In genomic region chr5:43041669-43042175, GRCh38 we compare ENCODE assay signal across 1 cellular context.
TF ChIP-seq lines count a peak whose summit lies in the region.

No MANE protein-coding gene starts in this region.

TF ChIP-seq in HepG2, 621 proteins besides CTCF, POLR2A, EP300 and RAD21 (continued from another document and continues in another):
- TF ChIP-seq PRDM15 (CRISPR knock-in tag; IDR thresholded peaks at IDR 0.05) = no peak
- peak; percentile 14; the same call in 1 of the 2 replicates for TF ChIP-seq MYC (CRISPR knock-in tag; IDR thresholded peaks at IDR 0.05; ENCODE audit: borderline replicate concordance)
- peak; percentile 20; the same call in 1 of the 2 replicates for TF ChIP-seq KMT2B (CRISPR knock-in tag; IDR thresholded peaks at IDR 0.05)
- TF ChIP-seq GABPA (IDR thresholded peaks at IDR 0.05; ENCODE audit: low read depth, low read length) = no peak
- 0 out of 2 replicates have a peak, but pooled peaks have one; percentile 18 for TF ChIP-seq GABPA (CRISPR knock-in tag; IDR thresholded peaks at IDR 0.05; ENCODE audit: low read depth)
- TF ChIP-seq ZNF773 (CRISPR knock-in tag; IDR thresholded peaks at IDR 0.05; ENCODE audit: borderline replicate concordance) = no peak
- TF ChIP-seq GABPB1 (CRISPR knock-in tag; IDR thresholded peaks at IDR 0.05) = peak; percentile 71; the same call in 1 of the 2 replicates
- peak; percentile 19 for TF ChIP-seq ZNF18 (CRISPR knock-in tag; IDR thresholded peaks at IDR 0.05; ENCODE audit: insufficient replicate concordance)
- 0 out of 2 replicates have a peak, but pooled peaks have one; percentile 16 for TF ChIP-seq ZNF691 (CRISPR knock-in tag; IDR thresholded peaks at IDR 0.05; ENCODE audit: borderline replicate concordance, low read depth)
- TF ChIP-seq ATF6 (CRISPR knock-in tag; conservative IDR thresholded peaks at IDR 0.05) = no peak
- TF ChIP-seq ZNF24 (IDR thresholded peaks at IDR 0.05) = no peak
- no peak for TF ChIP-seq ONECUT2 (CRISPR knock-in tag; IDR thresholded peaks at IDR 0.05)
- TF ChIP-seq FIP1L1 (IDR thresholded peaks at IDR 0.05; ENCODE audit: borderline replicate concordance, insufficient read depth, low read depth, low read length) = no peak
- peak; percentile 58; the same call in 1 of the 2 replicates for TF ChIP-seq ZNF670 (CRISPR knock-in tag; IDR thresholded peaks at IDR 0.05; ENCODE audit: borderline replicate concordance)
- 0 out of 2 replicates have a peak, but pooled peaks have one; percentile 46 for TF ChIP-seq ZC3H13 (CRISPR knock-in tag; IDR thresholded peaks at IDR 0.05)
- no peak for TF ChIP-seq PHB2 (IDR thresholded peaks at IDR 0.05; ENCODE audit: partially characterized antibody)
- no peak for TF ChIP-seq RCOR2 (CRISPR knock-in tag; IDR thresholded peaks at IDR 0.05)
- TF ChIP-seq REL (CRISPR knock-in tag; conservative IDR thresholded peaks at IDR 0.05) = 0 out of 2 replicates have a peak, but pooled peaks have one; percentile 54
- peak; percentile 25; the same call in 1 of the 2 replicates for TF ChIP-seq IRF2 (CRISPR knock-in tag; IDR thresholded peaks at IDR 0.05)
- peak; percentile 27; the same call in 1 of the 2 replicates for TF ChIP-seq CCDC6 (CRISPR knock-in tag; IDR thresholded peaks at IDR 0.05)
- TF ChIP-seq CHD4 (IDR thresholded peaks at IDR 0.05; ENCODE audit: borderline replicate concordance, low read length) = no peak
- no peak for TF ChIP-seq JUNB (CRISPR knock-in tag; IDR thresholded peaks at IDR 0.05; ENCODE audit: borderline replicate concordance)
- peak; percentile 96; the same call in 1 of the 2 replicates for TF ChIP-seq UBTF (CRISPR knock-in tag; IDR thresholded peaks at IDR 0.05)
- peak; percentile 50; the same call in 1 of the 2 replicates for TF ChIP-seq ZFY (CRISPR knock-in tag; IDR thresholded peaks at IDR 0.05)
- peak; percentile 70 for TF ChIP-seq ZMYM2 (CRISPR knock-in tag; IDR thresholded peaks at IDR 0.05)
- TF ChIP-seq ZNF513 (CRISPR knock-in tag; conservative IDR thresholded peaks at IDR 0.05) = no peak
- no peak for TF ChIP-seq BATF2 (CRISPR knock-in tag; IDR thresholded peaks at IDR 0.05)
- TF ChIP-seq NR0B2 (CRISPR knock-in tag; IDR thresholded peaks at IDR 0.05) = 0 out of 2 replicates have a peak, but pooled peaks have one; percentile 7
- no peak for TF ChIP-seq TERF1 (CRISPR knock-in tag; IDR thresholded peaks at IDR 0.05)
- TF ChIP-seq ZNF136 (CRISPR knock-in tag; IDR thresholded peaks at IDR 0.05; ENCODE audit: low read depth) = no peak
- TF ChIP-seq ARID4A (CRISPR knock-in tag; IDR thresholded peaks at IDR 0.05; ENCODE audit: borderline replicate concordance) = peak; percentile 80; the same call in 1 of the 2 replicates
- peak; percentile 3; the same call in 1 of the 2 replicates for TF ChIP-seq FOSL2 (CRISPR knock-in tag; IDR thresholded peaks at IDR 0.05)
- no peak for TF ChIP-seq GATAD1 (CRISPR knock-in tag; IDR thresholded peaks at IDR 0.05)
- TF ChIP-seq MTA1 (CRISPR knock-in tag; IDR thresholded peaks at IDR 0.05; ENCODE audit: borderline replicate concordance) = 0 out of 2 replicates have a peak, but pooled peaks have one; percentile 10
- no peak for TF ChIP-seq MLX (CRISPR knock-in tag; IDR thresholded peaks at IDR 0.05)
- 0 out of 2 replicates have a peak, but pooled peaks have one; percentile 41 for TF ChIP-seq DMAP1 (CRISPR knock-in tag; IDR thresholded peaks at IDR 0.05)
- 0 out of 2 replicates have a peak, but pooled peaks have one; percentile 66 for TF ChIP-seq PHF8 (CRISPR knock-in tag; IDR thresholded peaks at IDR 0.05)
- peak; percentile 73 for TF ChIP-seq ZFX (CRISPR knock-in tag; IDR thresholded peaks at IDR 0.05; ENCODE audit: low read depth)
- no peak for TF ChIP-seq KAT7 (CRISPR knock-in tag; IDR thresholded peaks at IDR 0.05; ENCODE audit: borderline replicate concordance)
- no peak for TF ChIP-seq MXD4 (CRISPR knock-in tag; IDR thresholded peaks at IDR 0.05)
